1 cellular context compared by ENCODE assay signal in genomic region chr16:86994651-86995171, GRCh38.
TF ChIP-seq lines count a peak whose summit lies in the region.

No MANE protein-coding gene starts in this region.

TF ChIP-seq in HepG2, 621 proteins besides CTCF, POLR2A, EP300 and RAD21 (continued from another document):
- TF ChIP-seq ZMYM3 (CRISPR knock-in tag; IDR thresholded peaks at IDR 0.05), result no peak
- TF ChIP-seq THAP9 (CRISPR knock-in tag; IDR thresholded peaks at IDR 0.05; ENCODE audit: borderline replicate concordance), result no peak
- TF ChIP-seq ZNF136 (CRISPR knock-in tag; IDR thresholded peaks at IDR 0.05; ENCODE audit: low read depth), result no peak
- no peak for TF ChIP-seq SCMH1 (CRISPR knock-in tag; IDR thresholded peaks at IDR 0.05; ENCODE audit: borderline replicate concordance)
- no peak for TF ChIP-seq ZNF749 (CRISPR knock-in tag; IDR thresholded peaks at IDR 0.05; ENCODE audit: borderline replicate concordance)
- no peak for TF ChIP-seq ZNF766 (CRISPR knock-in tag; IDR thresholded peaks at IDR 0.05; ENCODE audit: borderline replicate concordance)
- TF ChIP-seq SIN3A (IDR thresholded peaks at IDR 0.05; ENCODE audit: borderline replicate concordance, low read depth, low read length), result no peak
- no peak for TF ChIP-seq NONO (IDR thresholded peaks at IDR 0.05)
- TF ChIP-seq NONO (CRISPR knock-in tag; conservative IDR thresholded peaks at IDR 0.05), result no peak
- no peak for TF ChIP-seq ZFYVE20 (CRISPR knock-in tag; IDR thresholded peaks at IDR 0.05; ENCODE audit: borderline replicate concordance, low read depth)
- no peak for TF ChIP-seq PLRG1 (conservative IDR thresholded peaks at IDR 0.05)
- no peak for TF ChIP-seq CEBPB (IDR thresholded peaks at IDR 0.05; ENCODE audit: borderline replicate concordance, low read depth, low read length)
- TF ChIP-seq FOXM1 (CRISPR knock-in tag; IDR thresholded peaks at IDR 0.05), result no peak
- TF ChIP-seq GTF2F1 (IDR thresholded peaks at IDR 0.05; ENCODE audit: low read length), result no peak
- TF ChIP-seq SAP130 (CRISPR knock-in tag; IDR thresholded peaks at IDR 0.05; ENCODE audit: low read depth), result no peak
- no peak for TF ChIP-seq NFATC3 (CRISPR knock-in tag; IDR thresholded peaks at IDR 0.05)
- no peak for TF ChIP-seq ZBTB44 (CRISPR knock-in tag; IDR thresholded peaks at IDR 0.05)
